ENCODE assay signal across 27 cellular contexts in the genomic region with DNA sequence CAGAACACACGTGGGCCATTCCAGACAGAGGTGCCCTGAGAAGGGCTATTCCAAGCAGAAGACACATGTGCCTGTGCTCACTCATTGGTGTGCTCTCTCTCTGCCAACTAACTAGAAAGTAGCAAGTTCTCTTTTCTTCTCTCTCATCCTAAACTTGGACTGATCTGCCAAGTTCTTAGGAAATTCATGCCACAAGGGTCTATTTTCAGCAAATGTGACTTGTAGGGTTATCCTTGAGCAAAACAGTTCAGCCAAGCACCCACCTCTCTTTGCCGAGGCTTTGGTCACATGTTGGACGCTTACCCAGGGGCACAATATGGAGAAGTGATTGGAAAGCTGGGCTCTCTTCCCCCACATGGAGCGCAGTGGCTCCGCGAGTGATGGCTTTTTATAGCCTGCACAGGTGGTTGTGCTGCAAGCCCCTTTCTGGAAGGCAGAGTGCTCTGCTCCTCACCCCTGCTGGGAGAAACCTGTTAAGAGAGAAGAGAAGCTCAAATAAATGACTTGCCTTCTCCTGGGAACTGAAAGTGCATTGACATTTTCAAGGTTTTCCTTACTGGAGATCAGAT. TPM values are rescaled to one million over a fixed set of nuclear protein-coding genes. Genes with fewer than 3 reads are reported as not detected.
DNase-seq lines count a peak whose midpoint lies in the region; ATAC-seq, FAIRE-seq and TF ChIP-seq lines count a peak whose summit lies in the region.
"Had no signal": no experiment of that assay in that cellular context is flagged by ENCODE, and none has a peak within 500 bp of the region (broad histone marks: within the 10 kb centered on the region; RNA-seq: fewer than 3 reads in every experiment).

No MANE protein-coding gene starts in this region.

- DNase-seq in NCI-H146 (lab: John Stamatoyannopoulos, UW) (peak; percentile 9), NCI-H146 treated with DMSO at 0.1 percent for 48 hours (lab: John Stamatoyannopoulos, UW; ENCODE audit: unreplicated experiment) (no peak), GM12891 (ENCODE audit: insufficient read length, low spot score) (no peak), SIG-M5 treated with dmso at 0.1 percent for 504 hours (lab: John Stamatoyannopoulos, UW; ENCODE audit: unreplicated experiment) (peak; percentile 86), pons (ENCODE audit: low spot score) (peak; percentile 74), mucosa of gallbladder (ENCODE audit: low spot score) (no peak)
- DNase-seq: activated CD4-positive, alpha-beta T cell treated with anti-CD3 and anti-CD28 coated beads for 48 hours; activated naive CD8-positive, alpha-beta T cell treated with anti-CD3 and anti-CD28 coated beads for 36 hours; AML-193; Caco-2; central memory CD4-positive, alpha-beta T cell; erythroblast; foreskin fibroblast; NCI-H82; nucleus accumbens; retina; SHP77 treated with DMSO at 0.1 percent for 48 hours; spleen; stimulated activated CD4-positive, alpha-beta T cell treated with anti-CD3 and anti-CD28 coated beads, Interleukin-4, amount 100 ng/mL, for 1 hour; T-helper 1 cell; thyroid gland had no signal

- ATAC-seq in GM21367 (IDR thresholded peaks at IDR 0.05; ENCODE audit: unreplicated experiment) = no peak
- no peak for ATAC-seq in GM21717 (IDR thresholded peaks at IDR 0.05; ENCODE audit: unreplicated experiment)

- FAIRE-seq in GM12891 (lab: Jason Lieb, UNC) = peak; percentile 26
- FAIRE-seq: astrocyte, H54 had no signal

- no peak for TF ChIP-seq POLR2A in GM12891 (IDR thresholded peaks at IDR 0.05; ENCODE audit: low read depth, low read length)

TF ChIP-seq in GM12891, 5 proteins besides CTCF, POLR2A, EP300 and RAD21:
- TF ChIP-seq TAF1 (IDR thresholded peaks at IDR 0.05; ENCODE audit: low read depth, low read length) = no peak
- no peak for TF ChIP-seq PAX5 (IDR thresholded peaks at IDR 0.05; ENCODE audit: insufficient read depth, low read length, severe bottlenecking)
- no peak for TF ChIP-seq SPI1 (IDR thresholded peaks at IDR 0.05; ENCODE audit: low read depth, low read length)
- TF ChIP-seq POU2F2 (IDR thresholded peaks at IDR 0.05; ENCODE audit: low read depth, low read length) = no peak
- no peak for TF ChIP-seq POLR2AphosphoS5 (IDR thresholded peaks at IDR 0.05; ENCODE audit: low read depth, low read length)

RNA-seq across cellular contexts. Expression of a gene that starts 47.7 kb away (rescaled TPM):
- 0.01 TPM for polyA plus RNA-seq in GM12891 (2012; ENCODE audit: low read depth, missing spikeins)
- 2.3 TPM for total RNA-seq in mucosa of gallbladder
- total RNA-seq: A172; activated T-helper 2 cell treated with anti-CD3 and anti-CD28 coated beads, Interferon-gamma antibody, Interleukin-2, Interleukin-4, amounts not matched to agents 10 μg/mL and 5 μg/mL and 100 μg/mL, durations not matched to agents 14 hours and 24 hours and 36 hours; Caco-2 had no signal

Comparison
In these comparisons a context has a peak if more than half of its experiments do, and no peak if none do; other contexts are left out.
1. DNase-seq: peak in NCI-H146 (single experiment), SIG-M5 treated with dmso at 0.1 percent for 504 hours (single experiment) and pons (single experiment); none in NCI-H146 treated with DMSO at 0.1 percent for 48 hours (single experiment), GM12891 (single experiment) and mucosa of gallbladder (single experiment).